2 cellular contexts compared by ENCODE assay signal in genomic region chr10:115975031-115975430, GRCh38.
TF ChIP-seq lines count a peak whose summit lies in the region.

No MANE protein-coding gene starts in this region.

TF ChIP-seq in GM23338, 12 proteins besides CTCF, POLR2A, EP300 and RAD21 (continued from another document):
- TF ChIP-seq ZNF462 (CRISPR knock-in tag; IDR thresholded peaks at IDR 0.05) (no peak), ZNF331 (CRISPR knock-in tag; IDR thresholded peaks at IDR 0.05; ENCODE audit: low read depth) (no peak), REST (IDR thresholded peaks at IDR 0.05; ENCODE audit: unreplicated experiment) (no peak)

TF ChIP-seq in HepG2, 621 proteins besides CTCF, POLR2A, EP300 and RAD21 (continued from another document):
- TF ChIP-seq AKNA (CRISPR knock-in tag; IDR thresholded peaks at IDR 0.05; ENCODE audit: borderline replicate concordance) (no peak), TFAP4 (IDR thresholded peaks at IDR 0.05; ENCODE audit: borderline replicate concordance, low read depth) (no peak), TFE3 (CRISPR knock-in tag; IDR thresholded peaks at IDR 0.05) (no peak), HNF1B (CRISPR knock-in tag; IDR thresholded peaks at IDR 0.05) (no peak), NCOR1 (IDR thresholded peaks at IDR 0.05; ENCODE audit: borderline replicate concordance, low read length) (no peak), KDM1A (CRISPR knock-in tag; IDR thresholded peaks at IDR 0.05) (no peak), MAFG (CRISPR knock-in tag; IDR thresholded peaks at IDR 0.05) (no peak)
TF ChIP-seq in HepG2: peak in this region for 0.
